ENCODE assay signal across 1 cellular context in the genomic region with DNA sequence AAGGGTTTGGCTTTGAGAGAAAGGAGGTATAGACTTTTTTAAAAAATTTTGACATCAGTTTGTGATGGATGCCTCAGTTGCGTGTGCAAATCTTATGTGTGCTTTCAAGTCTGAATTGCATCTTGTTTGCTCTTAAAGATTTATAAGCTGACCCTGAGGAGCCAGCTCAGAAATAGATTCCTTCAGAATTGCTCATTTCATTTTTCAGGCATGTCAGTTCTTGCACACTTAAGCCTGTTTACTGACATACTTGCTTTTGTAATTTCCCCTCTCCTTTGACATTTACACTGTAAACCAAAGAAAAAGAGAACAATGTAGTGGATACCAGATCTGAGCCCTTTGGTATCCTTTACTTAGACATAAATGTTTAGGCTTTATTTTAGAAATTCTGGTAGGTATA.
TF ChIP-seq lines count a peak whose summit lies in the region.

No MANE protein-coding gene starts in this region.

TF ChIP-seq in GM12878, 131 proteins besides CTCF, POLR2A, EP300 and RAD21:
- TF ChIP-seq, protein P1, sequence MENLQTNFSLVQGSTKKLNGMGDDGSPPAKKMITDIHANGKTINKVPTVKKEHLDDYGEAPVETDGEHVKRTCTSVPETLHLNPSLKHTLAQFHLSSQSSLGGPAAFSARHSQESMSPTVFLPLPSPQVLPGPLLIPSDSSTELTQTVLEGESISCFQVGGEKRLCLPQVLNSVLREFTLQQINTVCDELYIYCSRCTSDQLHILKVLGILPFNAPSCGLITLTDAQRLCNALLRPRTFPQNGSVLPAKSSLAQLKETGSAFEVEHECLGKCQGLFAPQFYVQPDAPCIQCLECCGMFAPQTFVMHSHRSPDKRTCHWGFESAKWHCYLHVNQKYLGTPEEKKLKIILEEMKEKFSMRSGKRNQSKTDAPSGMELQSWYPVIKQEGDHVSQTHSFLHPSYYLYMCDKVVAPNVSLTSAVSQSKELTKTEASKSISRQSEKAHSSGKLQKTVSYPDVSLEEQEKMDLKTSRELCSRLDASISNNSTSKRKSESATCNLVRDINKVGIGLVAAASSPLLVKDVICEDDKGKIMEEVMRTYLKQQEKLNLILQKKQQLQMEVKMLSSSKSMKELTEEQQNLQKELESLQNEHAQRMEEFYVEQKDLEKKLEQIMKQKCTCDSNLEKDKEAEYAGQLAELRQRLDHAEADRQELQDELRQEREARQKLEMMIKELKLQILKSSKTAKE (IDR thresholded peaks at IDR 0.05; ENCODE audit: low read depth, poor library complexity, severe bottlenecking): no peak
- TF ChIP-seq CHD2 (IDR thresholded peaks at IDR 0.05; ENCODE audit: borderline replicate concordance, low read depth, low read length): no peak
- TF ChIP-seq FOS (IDR thresholded peaks at IDR 0.05; ENCODE audit: borderline replicate concordance, extremely low read depth, insufficient read length): no peak
- no peak for TF ChIP-seq GABPA (IDR thresholded peaks at IDR 0.05; ENCODE audit: low read depth)
- TF ChIP-seq ATF7 (IDR thresholded peaks at IDR 0.05; ENCODE audit: low read depth): no peak
- no peak for TF ChIP-seq ZSCAN29 (IDR thresholded peaks at IDR 0.05)
- TF ChIP-seq DPF2 (IDR thresholded peaks at IDR 0.05): no peak
- no peak for TF ChIP-seq EGR1 (IDR thresholded peaks at IDR 0.05; ENCODE audit: borderline replicate concordance in 1 of 2, low read depth in 2 of 2, low read length in 2 of 2)
- no peak for TF ChIP-seq HDAC2 (IDR thresholded peaks at IDR 0.05)
- TF ChIP-seq PML (IDR thresholded peaks at IDR 0.05; ENCODE audit: low read length): no peak
